8 cellular contexts compared by ENCODE assay signal in the genomic region with DNA sequence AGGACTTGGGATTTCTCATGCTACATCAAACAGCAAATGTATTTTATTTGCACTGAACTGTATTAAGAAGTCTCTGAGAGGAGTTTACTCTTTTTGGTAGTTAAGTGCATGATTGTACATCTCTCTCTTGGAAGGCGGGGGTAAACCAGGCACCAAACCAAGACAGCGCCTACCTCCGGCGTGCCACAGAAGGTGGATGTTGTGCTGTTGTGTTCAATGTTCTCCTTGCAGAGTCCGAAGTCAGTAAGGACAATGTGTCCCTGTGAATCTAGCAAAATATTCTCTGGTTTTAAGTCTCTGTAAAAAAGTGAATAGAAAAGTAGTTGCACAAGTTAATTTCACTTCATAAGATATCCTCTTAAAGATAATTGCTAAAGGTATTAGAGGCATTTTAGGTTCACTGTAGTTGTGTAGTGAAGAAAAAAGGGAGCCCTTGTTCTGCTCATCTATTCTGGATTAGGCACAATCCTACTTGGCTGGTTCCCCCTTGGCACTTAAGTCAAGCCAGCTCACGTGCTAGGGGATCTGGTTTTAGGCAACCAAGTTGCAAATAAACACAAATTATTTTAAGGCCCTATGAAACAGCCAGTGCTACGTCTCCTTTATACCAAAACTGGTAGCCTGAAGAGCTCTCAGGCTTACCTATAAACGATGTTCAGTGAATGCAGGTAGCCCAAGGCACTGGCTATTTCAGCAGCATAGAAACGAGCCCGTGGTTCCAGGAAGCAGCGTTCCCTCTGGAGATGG.
DNase-seq lines count a peak whose midpoint lies in the region; ATAC-seq and TF ChIP-seq lines count a peak whose summit lies in the region.

No MANE protein-coding gene starts in this region.

- H3K27ac Mint-ChIP-seq in natural killer cell treated with Interleukin-12 subunit alpha and Interleukin-12 subunit beta and Interleukin-15 and Interleukin-18, amount 100 ng/mL, for 72 hours = peak overlapping the region; percentile 85 to 92
- H3K27ac Mint-ChIP-seq in natural killer cell = no peak overlapping the region

- peaks cover 0 to 8% of the 10 kb centered on the region in 2 donors for H3K27me3 Mint-ChIP-seq in natural killer cell treated with Interleukin-12 subunit alpha and Interleukin-12 subunit beta and Interleukin-15 and Interleukin-18, amount 100 ng/mL, for 72 hours
- peaks cover 2% of the 10 kb centered on the region in 2 donors for H3K27me3 Mint-ChIP-seq in natural killer cell (ENCODE audit: low read depth in 2 of 2)

- ATAC-seq in natural killer cell treated with Interleukin-12 subunit alpha and Interleukin-12 subunit beta and Interleukin-15 and Interleukin-18, amount 100 ng/mL, for 72 hours = no peak
- ATAC-seq in natural killer cell = no peak
- ATAC-seq in sciatic nerve = no peak

- no peak for TF ChIP-seq POLR2A in vagina (IDR thresholded peaks at IDR 0.05)

- peak overlapping the region; percentile 7 to 95 for H3K4me3 ChIP-seq in vagina

- H3K4me1 Mint-ChIP-seq in natural killer cell treated with Interleukin-12 subunit alpha and Interleukin-12 subunit beta and Interleukin-15 and Interleukin-18, amount 100 ng/mL, for 72 hours (ENCODE audit: low read depth in 2 of 2) = peaks cover 34 to 52% of the 10 kb centered on the region in 2 donors
- peaks cover 20 to 22% of the 10 kb centered on the region in 2 donors for H3K4me1 Mint-ChIP-seq in natural killer cell

- DNase-seq in natural killer cell treated with Interleukin-12 subunit alpha and Interleukin-12 subunit beta and Interleukin-15 and Interleukin-18, amount 100 ng/mL, for 72 hours (ENCODE audit: low spot score) = no peak
- DNase-seq in natural killer cell (no peak), caudate nucleus (lab: John Stamatoyannopoulos, UW) (peak in 6 of 61 donors; percentile 11 to 37 (median 16)), midbrain (lab: John Stamatoyannopoulos, UW) (peak; percentile 35), vagina (ENCODE audit: extremely low spot score in 2 of 2) (peak in 1 of 2 donors; percentile 65), sciatic nerve (ENCODE audit: low spot score) (no peak), hepatic stellate cell (ENCODE audit: low spot score) (no peak), HK-2 (ENCODE audit: unreplicated experiment) (no peak)

- no peaks in the 10 kb centered on the region for H3K27me3 ChIP-seq in vagina

- intact Hi-C loops in natural killer cell (cut with micrococcal nuclease) (loop anchor here (5.0 to 10.0 kb wide), 2 partner anchors 1013 to 1270 kb away; partner anchors contain the start of gene MYB), vagina (cut with DNase I) (loop anchor here (5.0 kb wide), 2 partner anchors 650 to 710 kb away; no protein-coding TSS in a partner anchor), sciatic nerve (cut with DNase I) (loop anchor here (5.0 kb wide), 2 partner anchors 470 to 650 kb away; no protein-coding TSS in a partner anchor)

- H3K36me3 Mint-ChIP-seq in natural killer cell treated with Interleukin-12 subunit alpha and Interleukin-12 subunit beta and Interleukin-15 and Interleukin-18, amount 100 ng/mL, for 72 hours = peaks cover 43% of the 10 kb centered on the region
- no peaks in the 10 kb centered on the region for H3K36me3 Mint-ChIP-seq in natural killer cell

- peaks cover 60% of the 10 kb centered on the region for H3K4me1 ChIP-seq in vagina

- H3K9me3 Mint-ChIP-seq in natural killer cell treated with Interleukin-12 subunit alpha and Interleukin-12 subunit beta and Interleukin-15 and Interleukin-18, amount 100 ng/mL, for 72 hours = no peaks in the 10 kb centered on the region
- no peaks in the 10 kb centered on the region for H3K9me3 Mint-ChIP-seq in natural killer cell

- peak overlapping the region; percentile 32 for H3K27ac ChIP-seq in caudate nucleus (ENCODE audit: low read depth, low read length)
- H3K27ac ChIP-seq in vagina = peak overlapping the region; percentile 98

- no peaks in the 10 kb centered on the region for H3K9me3 ChIP-seq in vagina

- TF ChIP-seq CTCF in natural killer cell (IDR thresholded peaks at IDR 0.05) (no peak), vagina (IDR thresholded peaks at IDR 0.05) (no peak)

- H3K4me3 Mint-ChIP-seq in natural killer cell treated with Interleukin-12 subunit alpha and Interleukin-12 subunit beta and Interleukin-15 and Interleukin-18, amount 100 ng/mL, for 72 hours = peak overlapping the region; percentile 99
- H3K4me3 Mint-ChIP-seq in natural killer cell = no peak overlapping the region

- peaks cover 0 to 52% of the 10 kb centered on the region in 2 donors for H3K36me3 ChIP-seq in vagina

Comparison
In these comparisons a context has a peak if more than half of its experiments do, and no peak if none do; other contexts are left out.
1. H3K27ac Mint-ChIP-seq: peak in natural killer cell treated with Interleukin-12 subunit alpha and Interleukin-12 subunit beta and Interleukin-15 and Interleukin-18, amount 100 ng/mL, for 72 hours (2 of 2); none in natural killer cell (0 of 2).